ENCODE assay signal across 10 cellular contexts in the genomic region with DNA sequence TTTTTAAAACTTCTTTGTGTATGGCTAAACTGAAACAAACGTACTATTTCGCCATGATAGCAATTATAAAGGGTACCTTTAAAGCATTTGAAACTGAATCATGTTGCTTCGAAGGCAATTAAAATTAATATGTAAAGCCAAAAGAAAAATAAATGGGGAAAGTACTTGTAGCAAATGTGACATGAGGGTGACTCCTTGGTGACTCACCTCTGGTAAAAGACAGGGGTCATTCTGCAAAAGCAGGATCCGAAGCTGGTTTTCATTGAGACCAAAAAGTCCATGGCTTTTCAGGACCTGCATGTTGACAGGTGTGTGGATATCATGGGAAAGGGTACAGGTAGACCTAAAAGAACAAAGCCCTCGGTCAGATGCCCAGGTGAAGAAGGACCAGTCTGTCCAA. TPM values are rescaled to one million over a fixed set of nuclear protein-coding genes. Genes with fewer than 3 reads are reported as not detected.
DNase-seq lines count a peak whose midpoint lies in the region; ATAC-seq and TF ChIP-seq lines count a peak whose summit lies in the region.
"Had no signal": no experiment of that assay in that cellular context is flagged by ENCODE, and none has a peak within 500 bp of the region (broad histone marks: within the 10 kb centered on the region; RNA-seq: fewer than 3 reads in every experiment).

No MANE protein-coding gene starts in this region.

- H3K4me1 Mint-ChIP-seq in GM23338 (peaks cover 26% of the 10 kb centered on the region), osteocyte (ENCODE audit: unreplicated experiment) (no peaks in the 10 kb centered on the region)
- H3K4me1 Mint-ChIP-seq in activated T-helper 1 cell treated with anti-CD3 and anti-CD28 coated beads, Interleukin-12 subunit alpha, Interleukin-12 subunit beta, Interleukin-2, Interleukin-4 antibody, amounts not matched to agents 30 ng/mL and 10 ng/mL and 1 ng/mL, durations not matched to agents 14 hours and 24 hours and 36 hours (ENCODE audit: low read depth), result peaks cover 42% of the 10 kb centered on the region

- peaks cover 13% of the 10 kb centered on the region for H3K27me3 Mint-ChIP-seq in GM23338 (ENCODE audit: insufficient read depth, low read depth, poor library complexity)
- H3K27me3 Mint-ChIP-seq in activated T-helper 1 cell treated with anti-CD3 and anti-CD28 coated beads, Interleukin-12 subunit alpha, Interleukin-12 subunit beta, Interleukin-2, Interleukin-4 antibody, amounts not matched to agents 30 ng/mL and 10 ng/mL and 1 ng/mL, durations not matched to agents 14 hours and 24 hours and 36 hours (ENCODE audit: insufficient read depth), result no peaks in the 10 kb centered on the region
- peaks cover 12% of the 10 kb centered on the region for H3K27me3 Mint-ChIP-seq in osteocyte (ENCODE audit: unreplicated experiment)

- no peaks in the 10 kb centered on the region for H3K79me2 ChIP-seq in GM23338 (replicated peaks; ENCODE audit: insufficient read depth)

- no peaks in the 10 kb centered on the region; the same call in 1 of the 2 replicates for H3K36me3 ChIP-seq in GM23338 (ENCODE audit: insufficient read depth)
- H3K36me3 ChIP-seq: cardiac muscle cell, left lung had no signal

- H3K4me3 Mint-ChIP-seq in GM23338 (peak overlapping the region; percentile 76), osteocyte (ENCODE audit: unreplicated experiment) (no peak overlapping the region)
- peak overlapping the region; percentile 91 for H3K4me3 Mint-ChIP-seq in activated T-helper 1 cell treated with anti-CD3 and anti-CD28 coated beads, Interleukin-12 subunit alpha, Interleukin-12 subunit beta, Interleukin-2, Interleukin-4 antibody, amounts not matched to agents 30 ng/mL and 10 ng/mL and 1 ng/mL, durations not matched to agents 14 hours and 24 hours and 36 hours

- H2AFZ ChIP-seq in GM23338, result no peak overlapping the region

- no peaks in the 10 kb centered on the region for H4K20me1 ChIP-seq in GM23338 (replicated peaks; ENCODE audit: insufficient read depth)

- no peak overlapping the region for H3K27ac ChIP-seq in GM23338 (ENCODE audit: low read depth)
- H3K27ac ChIP-seq: cardiac muscle cell had no signal

- H3K4me3 ChIP-seq in AG09309 (ENCODE audit: control insufficient read depth, low read depth, low read length) (peak overlapping the region; percentile 78), GM23338 (peak overlapping the region; percentile 75; the same call in 1 of the 2 replicates)

- ATAC-seq in GM23338, result no peak

- H3K36me3 Mint-ChIP-seq in GM23338 (ENCODE audit: low read depth), result peaks cover 37% of the 10 kb centered on the region
- H3K36me3 Mint-ChIP-seq in activated T-helper 1 cell treated with anti-CD3 and anti-CD28 coated beads, Interleukin-12 subunit alpha, Interleukin-12 subunit beta, Interleukin-2, Interleukin-4 antibody, amounts not matched to agents 30 ng/mL and 10 ng/mL and 1 ng/mL, durations not matched to agents 14 hours and 24 hours and 36 hours (ENCODE audit: low read depth), result peaks cover 32% of the 10 kb centered on the region
- no peaks in the 10 kb centered on the region for H3K36me3 Mint-ChIP-seq in osteocyte (ENCODE audit: unreplicated experiment)

- no peak overlapping the region for H3K27ac Mint-ChIP-seq in GM23338
- H3K27ac Mint-ChIP-seq in activated T-helper 1 cell treated with anti-CD3 and anti-CD28 coated beads, Interleukin-12 subunit alpha, Interleukin-12 subunit beta, Interleukin-2, Interleukin-4 antibody, amounts not matched to agents 30 ng/mL and 10 ng/mL and 1 ng/mL, durations not matched to agents 14 hours and 24 hours and 36 hours, result peak overlapping the region; percentile 85
- no peak overlapping the region for H3K27ac Mint-ChIP-seq in osteocyte (ENCODE audit: unreplicated experiment)

- no peaks in the 10 kb centered on the region for H3K9me2 ChIP-seq in GM23338 (ENCODE audit: insufficient read depth)

- peaks cover 15% of the 10 kb centered on the region for H3K4me1 ChIP-seq in GM23338 (ENCODE audit: insufficient read depth)

- TF ChIP-seq CTCF in AG09309 (IDR thresholded peaks at IDR 0.05; ENCODE audit: control insufficient read depth, insufficient read depth, low read depth, low read length, missing control alignments) (no peak), GM23338 (conservative IDR thresholded peaks at IDR 0.05; ENCODE audit: low read depth in 2 of 2) (no peak), osteocyte (IDR thresholded peaks at IDR 0.05) (no peak)

- intact Hi-C loops in activated T-helper 1 cell treated with anti-CD3 and anti-CD28 coated beads, Interleukin-12 subunit alpha, Interleukin-12 subunit beta, Interleukin-2, Interleukin-4 antibody, amounts not matched to agents 30 ng/mL and 10 ng/mL and 1 ng/mL, durations not matched to agents 14 hours and 24 hours and 36 hours (cut with micrococcal nuclease), result loop anchor here (2.0 kb wide), 1 partner anchor 14 kb away; no protein-coding TSS in a partner anchor

- no peak for DNase-seq in AG09309 (ENCODE audit: low read depth)
- no peak for DNase-seq in GM23338 (ENCODE audit: low spot score)
- no peak for DNase-seq in activated T-helper 1 cell treated with anti-CD3 and anti-CD28 coated beads, Interleukin-12 subunit alpha, Interleukin-12 subunit beta, Interleukin-2, Interleukin-4 antibody, amounts not matched to agents 30 ng/mL and 10 ng/mL and 1 ng/mL, durations not matched to agents 14 hours and 24 hours and 36 hours (ENCODE audit: low spot score)
- DNase-seq in hepatic stellate cell (ENCODE audit: low spot score), result peak; percentile 35
- no peak for DNase-seq in stimulated activated CD4-positive, alpha-beta T cell treated with anti-CD3 and anti-CD28 coated beads, Interleukin-15, amount 100 ng/mL, for 24 hours
- DNase-seq in GOT3 (lab: John Stamatoyannopoulos, UW), result no peak
- no peak for DNase-seq in middle frontal gyrus (ENCODE audit: extremely low spot score, low spot score)
- no peak for DNase-seq in osteocyte (ENCODE audit: extremely low spot score, unreplicated experiment)
- DNase-seq: left lung had no signal

- H3K4me2 ChIP-seq in GM23338, result peak overlapping the region; percentile 88; the same call in 1 of the 2 replicates

- H3F3A ChIP-seq in GM23338 (replicated peaks; ENCODE audit: low read depth), result peaks cover 3% of the 10 kb centered on the region; the same call in 1 of the 2 replicates

- H3K9me3 Mint-ChIP-seq in GM23338, result no peaks in the 10 kb centered on the region
- H3K9me3 Mint-ChIP-seq in activated T-helper 1 cell treated with anti-CD3 and anti-CD28 coated beads, Interleukin-12 subunit alpha, Interleukin-12 subunit beta, Interleukin-2, Interleukin-4 antibody, amounts not matched to agents 30 ng/mL and 10 ng/mL and 1 ng/mL, durations not matched to agents 14 hours and 24 hours and 36 hours, result no peaks in the 10 kb centered on the region
- no peaks in the 10 kb centered on the region for H3K9me3 Mint-ChIP-seq in osteocyte (ENCODE audit: unreplicated experiment)

- no peaks in the 10 kb centered on the region for H3K27me3 ChIP-seq in GM23338 (ENCODE audit: insufficient read depth)

TF ChIP-seq in GM23338, 12 proteins besides CTCF, POLR2A, EP300 and RAD21 (continues in another document):
- TF ChIP-seq, protein P1, sequence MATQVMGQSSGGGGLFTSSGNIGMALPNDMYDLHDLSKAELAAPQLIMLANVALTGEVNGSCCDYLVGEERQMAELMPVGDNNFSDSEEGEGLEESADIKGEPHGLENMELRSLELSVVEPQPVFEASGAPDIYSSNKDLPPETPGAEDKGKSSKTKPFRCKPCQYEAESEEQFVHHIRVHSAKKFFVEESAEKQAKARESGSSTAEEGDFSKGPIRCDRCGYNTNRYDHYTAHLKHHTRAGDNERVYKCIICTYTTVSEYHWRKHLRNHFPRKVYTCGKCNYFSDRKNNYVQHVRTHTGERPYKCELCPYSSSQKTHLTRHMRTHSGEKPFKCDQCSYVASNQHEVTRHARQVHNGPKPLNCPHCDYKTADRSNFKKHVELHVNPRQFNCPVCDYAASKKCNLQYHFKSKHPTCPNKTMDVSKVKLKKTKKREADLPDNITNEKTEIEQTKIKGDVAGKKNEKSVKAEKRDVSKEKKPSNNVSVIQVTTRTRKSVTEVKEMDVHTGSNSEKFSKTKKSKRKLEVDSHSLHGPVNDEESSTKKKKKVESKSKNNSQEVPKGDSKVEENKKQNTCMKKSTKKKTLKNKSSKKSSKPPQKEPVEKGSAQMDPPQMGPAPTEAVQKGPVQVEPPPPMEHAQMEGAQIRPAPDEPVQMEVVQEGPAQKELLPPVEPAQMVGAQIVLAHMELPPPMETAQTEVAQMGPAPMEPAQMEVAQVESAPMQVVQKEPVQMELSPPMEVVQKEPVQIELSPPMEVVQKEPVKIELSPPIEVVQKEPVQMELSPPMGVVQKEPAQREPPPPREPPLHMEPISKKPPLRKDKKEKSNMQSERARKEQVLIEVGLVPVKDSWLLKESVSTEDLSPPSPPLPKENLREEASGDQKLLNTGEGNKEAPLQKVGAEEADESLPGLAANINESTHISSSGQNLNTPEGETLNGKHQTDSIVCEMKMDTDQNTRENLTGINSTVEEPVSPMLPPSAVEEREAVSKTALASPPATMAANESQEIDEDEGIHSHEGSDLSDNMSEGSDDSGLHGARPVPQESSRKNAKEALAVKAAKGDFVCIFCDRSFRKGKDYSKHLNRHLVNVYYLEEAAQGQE (IDR thresholded peaks at IDR 0.05; ENCODE audit: unreplicated experiment), result no peak
- no peak for TF ChIP-seq ETS1 (IDR thresholded peaks at IDR 0.05)
- TF ChIP-seq ZNF331 (CRISPR knock-in tag; IDR thresholded peaks at IDR 0.05; ENCODE audit: low read depth), result no peak
- no peak for TF ChIP-seq NANOG (IDR thresholded peaks at IDR 0.05; ENCODE audit: borderline replicate concordance)

RNA-seq across cellular contexts. Expression of gene ZC3HAV1L, which starts 1.5 kb away (rescaled TPM):
- 10.1 and 11.3 TPM in 2 replicates for total RNA-seq in GM23338 (2014; rRNA removed; shearing (Covaris generic))
- 2.0 and 2.1 TPM in 2 replicates for polyA plus RNA-seq in GM23338 (2016; fragmentation: Nextera tagmentation; extraction: Ambion mirVana)
- 29.6 and 31.5 TPM in 2 replicates for total RNA-seq in activated T-helper 1 cell treated with anti-CD3 and anti-CD28 coated beads, Interleukin-12 subunit alpha, Interleukin-12 subunit beta, Interleukin-2, Interleukin-4 antibody, amounts not matched to agents 30 ng/mL and 10 ng/mL and 1 ng/mL, durations not matched to agents 14 hours and 24 hours and 36 hours
- total RNA-seq in osteocyte, result not detected in 2 replicates

RNA-seq across cellular contexts. Expression of gene KIAA1549, which starts 53.1 kb away (rescaled TPM):
- 11.6 and 13.5 TPM in 2 replicates for total RNA-seq in GM23338 (2014; rRNA removed; shearing (Covaris generic))
- 3.6 TPM in 2 replicates for polyA plus RNA-seq in GM23338 (2016; fragmentation: Nextera tagmentation; extraction: Ambion mirVana)
- 0.59 and 0.75 TPM in 2 replicates for total RNA-seq in activated T-helper 1 cell treated with anti-CD3 and anti-CD28 coated beads, Interleukin-12 subunit alpha, Interleukin-12 subunit beta, Interleukin-2, Interleukin-4 antibody, amounts not matched to agents 30 ng/mL and 10 ng/mL and 1 ng/mL, durations not matched to agents 14 hours and 24 hours and 36 hours
- total RNA-seq in osteocyte, result 12.2 and 12.8 TPM in 2 replicates
